10 cellular contexts compared by ENCODE assay signal in genomic region chr1:185719021-185719420, GRCh38. TPM values are rescaled to one million over a fixed set of nuclear protein-coding genes. Genes with fewer than 3 reads are reported as not detected.
DNase-seq lines count a peak whose midpoint lies in the region; ATAC-seq and TF ChIP-seq lines count a peak whose summit lies in the region.
"Had no signal": no experiment of that assay in that cellular context is flagged by ENCODE, and none has a peak within 500 bp of the region (broad histone marks: within the 10 kb centered on the region; RNA-seq: fewer than 3 reads in every experiment).

No MANE protein-coding gene starts in this region.

- H3K27ac ChIP-seq in C4-2B, result no peak overlapping the region

- peak; percentile 6; the same call in 1 of the 2 replicates for TF ChIP-seq CTCF in C4-2B (conservative IDR thresholded peaks at IDR 0.05)
- no peak for TF ChIP-seq CTCF in lower leg skin (IDR thresholded peaks at IDR 0.05)

- peak; percentile 50 for DNase-seq in LoVo (ENCODE audit: low spot score)
- peak; percentile 22 for DNase-seq in cerebellar cortex (ENCODE audit: low spot score)
- peak; percentile 51 to 76 for DNase-seq in lower leg skin (ENCODE audit: low spot score in 2 of 2)
- DNase-seq in UCSD-AML1 (lab: John Stamatoyannopoulos, UW; ENCODE audit: unreplicated experiment), result no peak
- DNase-seq in DMS153 treated with DMSO at 0.1 percent for 48 hours (lab: John Stamatoyannopoulos, UW; ENCODE audit: unreplicated experiment), result no peak
- no peak for DNase-seq in activated CD8-positive, alpha-beta memory T cell treated with anti-CD3 and anti-CD28 coated beads for 24 hours
- DNase-seq: hippocampal formation; NK-92 treated with Interleukin-12 subunit alpha and Interleukin-12 subunit beta, amount 100 ng/mL, for 24 hours had no signal

- intact Hi-C loops in lower leg skin (cut with DNase I; ENCODE audit: low total_unique reads), result no loop called here

- WGBS in lower leg skin, 2 donors, result 11 to 13% methylated on average over 4 of the region's 4 CpGs

- no peak overlapping the region for H3K4me3 ChIP-seq in lower leg skin (ENCODE audit: low read depth, poor library complexity, severe bottlenecking)

- no peak for TF ChIP-seq POLR2A in lower leg skin (IDR thresholded peaks at IDR 0.05)

- ATAC-seq in GM21576 (IDR thresholded peaks at IDR 0.05; ENCODE audit: unreplicated experiment), result no peak

RNA-seq across cellular contexts. Expression of gene HMCN1, which starts 15.2 kb away (rescaled TPM):
- 1 to 10 TPM; 1.0 to 8.1 (median 2.5) TPM for total RNA-seq in lower leg skin

Comparison
In these comparisons a context has a peak if more than half of its experiments do, and no peak if none do; other contexts are left out.
1. DNase-seq: peak in LoVo (single experiment), cerebellar cortex (single experiment) and lower leg skin (2 of 2); none in UCSD-AML1 (single experiment), DMS153 treated with DMSO at 0.1 percent for 48 hours (single experiment) and activated CD8-positive, alpha-beta memory T cell treated with anti-CD3 and anti-CD28 coated beads for 24 hours (single experiment).